Comparison of ENCODE assay signal across 13 cellular contexts in genomic region chr3:71301001-71301400, GRCh38.
A peak's percentile ranks its signal among the peaks of the same experiment; 100 is the strongest.
DNase-seq lines count a peak whose midpoint lies in the region; ATAC-seq, FAIRE-seq and TF ChIP-seq lines count a peak whose summit lies in the region.
"Had no signal": no experiment of that assay in that cellular context is flagged by ENCODE, and none has a peak within 500 bp of the region (broad histone marks: within the 10 kb centered on the region; RNA-seq: fewer than 3 reads in every experiment).

No MANE protein-coding gene starts in this region.

- no peak for TF ChIP-seq RAD21 in GM12878 (IDR thresholded peaks at IDR 0.05; ENCODE audit: insufficient read depth, low read depth, low read length)

- H3K9me3 Mint-ChIP-seq in CD8-positive, alpha-beta T cell = no peaks in the 10 kb centered on the region

- no peak overlapping the region for H3K4me2 ChIP-seq in GM12878 (ENCODE audit: control insufficient read depth, insufficient read depth)

- no peaks in the 10 kb centered on the region for H4K20me1 ChIP-seq in GM12878 (ENCODE audit: control insufficient read depth, insufficient read depth)

- SMC1A ChIA-PET in GM12878 (lab: Charles Lee; ENCODE audit: uncharacterized antibody, unreplicated experiment) = interaction anchor here (1.0 to 1.2 kb wide), 2 partner anchors 10 to 50 kb away, joined by 3 read pairs; no protein-coding TSS in a partner anchor

- no peaks in the 10 kb centered on the region for H3K27me3 ChIP-seq in CD8-positive, alpha-beta T cell (ENCODE audit: insufficient read depth, low read length)
- peaks cover 3 to 10% of the 10 kb centered on the region in 2 experiments; a peak in 3 of 4 replicates for H3K27me3 ChIP-seq in GM12878 (replicated peaks in 1 of 2; ENCODE audit: control insufficient read depth in 2 of 2, insufficient read depth in 2 of 2, low read length in 1 of 2)

- DNase-seq in CD8-positive, alpha-beta T cell = no peak
- DNase-seq in GM12878 (ENCODE audit: low read depth, low spot score) (peak; percentile 2), epidermal melanocyte (ENCODE audit: insufficient read length, low spot score) (no peak), cortex of kidney (lab: John Stamatoyannopoulos, UW) (no peak)
- DNase-seq: foreskin melanocyte had no signal

- CTCF ChIA-PET in CD8-positive, alpha-beta T cell (lab: Charles Lee) = interaction anchor here (0.8 to 1.2 kb wide), 2 partner anchors 87 to 154 kb away, joined by 3 read pairs; no protein-coding TSS in a partner anchor
- CTCF ChIA-PET in GM12878 (lab: Yijun Ruan, JAX) = no interaction called here

- 2% methylated on average over 4 of the region's 4 CpGs for WGBS in GM12878 (ENCODE audit: insufficient coverage, insufficient replicate concordance, low lambda C conversion rate, missing lambda C conversion rate)

- peak overlapping the region; percentile 89 for H3K4me3 Mint-ChIP-seq in CD8-positive, alpha-beta T cell

- TF ChIP-seq POLR2A in GM12878 (IDR thresholded peaks at IDR 0.05; ENCODE audit: low read depth, low read length) = no peak

- no peaks in the 10 kb centered on the region for H3K27me3 Mint-ChIP-seq in CD8-positive, alpha-beta T cell (ENCODE audit: low read depth)

- in situ Hi-C loops in GM12878 (cut with MboI) = no loop called here

- no peak overlapping the region for H2AFZ ChIP-seq in GM12878 (ENCODE audit: control insufficient read depth, low read depth, low read length)

- H3K9me3 ChIP-seq in CD8-positive, alpha-beta T cell (ENCODE audit: low read length) = no peaks in the 10 kb centered on the region
- no peaks in the 10 kb centered on the region for H3K9me3 ChIP-seq in GM12878 (replicated peaks; ENCODE audit: control insufficient read depth, insufficient read depth, low read length)

- H3K4me1 ChIP-seq in CD8-positive, alpha-beta T cell (ENCODE audit: insufficient read depth, low read length) = peaks cover 60% of the 10 kb centered on the region
- H3K4me1 ChIP-seq in GM12878 (ENCODE audit: control insufficient read depth, insufficient read depth, low read length) = no peaks in the 10 kb centered on the region

- no peak for FAIRE-seq in GM12878 (lab: Jason Lieb, UNC)
- FAIRE-seq: colon, HepG2 had no signal

- H3K36me3 Mint-ChIP-seq in CD8-positive, alpha-beta T cell = peaks cover 53% of the 10 kb centered on the region

- POLR2A ChIA-PET in CD8-positive, alpha-beta T cell (lab: Charles Lee) = interaction anchor here (0.8 to 1.6 kb wide), 3 partner anchors 86 to 193 kb away, joined by 3 read pairs; no protein-coding TSS in a partner anchor
- POLR2A ChIA-PET in GM12878 (lab: Charles Lee) = no interaction called here

- no peak overlapping the region for H3K9ac ChIP-seq in GM12878 (ENCODE audit: control insufficient read depth, insufficient read depth, low read length)

- peaks cover 3% of the 10 kb centered on the region for H3K36me3 ChIP-seq in CD8-positive, alpha-beta T cell (ENCODE audit: insufficient read depth, low read length)
- H3K36me3 ChIP-seq in GM12878 (ENCODE audit: control insufficient read depth in 2 of 2, insufficient read depth in 2 of 2, low read length in 1 of 2) = no peaks in the 10 kb centered on the region

- no peak for TF ChIP-seq CTCF in CD8-positive, alpha-beta T cell (IDR thresholded peaks at IDR 0.05)
- TF ChIP-seq CTCF in GM12878 (IDR thresholded peaks at IDR 0.05 in 2 of 3, conservative IDR thresholded peaks at IDR 0.05 in 1 of 3; ENCODE audit: control insufficient read depth in 2 of 3, extremely low read depth in 1 of 3, insufficient read depth in 1 of 3, low read depth in 3 of 3, low read length in 3 of 3) = no peak

- BruUV-seq in GM12878 (replicated peaks; lab: Mats Ljungman, UMichigan) = no TSS peak

- RAD21 ChIA-PET in GM12878 (lab: Charles Lee; ENCODE audit: unreplicated experiment) = no interaction called here

- peak overlapping the region; percentile 96 for H3K27ac Mint-ChIP-seq in CD8-positive, alpha-beta T cell

- no peak for TF ChIP-seq EP300 in GM12878 (IDR thresholded peaks at IDR 0.05; ENCODE audit: borderline replicate concordance in 1 of 2, control insufficient read depth in 1 of 2, low read depth in 2 of 2, low read length in 2 of 2)

- intact Hi-C loops in CD8-positive, alpha-beta T cell (cut with DNase I, micrococcal nuclease) = loop anchor here (5.0 to 10.0 kb wide), 8 partner anchors 74 to 586 kb away; no protein-coding TSS in a partner anchor
- intact Hi-C loops in GM12878 (cut with micrococcal nuclease; ENCODE audit: unreplicated experiment) = no loop called here

- peak overlapping the region; percentile 37 for H3K4me3 ChIP-seq in CD8-positive, alpha-beta T cell (ENCODE audit: low read depth, low read length)
- H3K4me3 ChIP-seq in GM12878 = no peak overlapping the region
- H3K4me3 ChIP-seq: lung had no signal

- peaks cover 83% of the 10 kb centered on the region for H3K4me1 Mint-ChIP-seq in CD8-positive, alpha-beta T cell (ENCODE audit: low read depth)

- peak overlapping the region; percentile 53 for H3K27ac ChIP-seq in CD8-positive, alpha-beta T cell (ENCODE audit: low read depth, low read length)
- H3K27ac ChIP-seq in GM12878 (ENCODE audit: control insufficient read depth, insufficient read depth) = no peak overlapping the region
- H3K27ac ChIP-seq: C4-2B had no signal

- no peaks in the 10 kb centered on the region for H3K79me2 ChIP-seq in GM12878 (ENCODE audit: control insufficient read depth, insufficient read depth, low read length)

- ATAC-seq in CD8-positive, alpha-beta T cell = no peak
- ATAC-seq in GM18873 (IDR thresholded peaks at IDR 0.05; ENCODE audit: low FRiP score, unreplicated experiment) = peak; percentile 52
- peak; percentile 60 for ATAC-seq in HG03039 (IDR thresholded peaks at IDR 0.05; ENCODE audit: unreplicated experiment)
- peak; percentile 40; the same call in 2 of the 3 replicates for ATAC-seq in GM12878
- no peak for ATAC-seq in HG02973 (IDR thresholded peaks at IDR 0.05; ENCODE audit: unreplicated experiment)
- ATAC-seq in HG03571 (IDR thresholded peaks at IDR 0.05; ENCODE audit: unreplicated experiment) = no peak
- ATAC-seq: HepG2 had no signal

TF ChIP-seq in GM12878, 131 proteins besides CTCF, POLR2A, EP300 and RAD21 (continues in another document):
- TF ChIP-seq MEF2A (IDR thresholded peaks at IDR 0.05; ENCODE audit: insufficient read depth, low read depth, low read length) (peak; percentile 50; the same call in 1 of the 2 replicates), WRNIP1 (IDR thresholded peaks at IDR 0.05; ENCODE audit: borderline replicate concordance, low read depth, low read length) (no peak), JUND (IDR thresholded peaks at IDR 0.05; ENCODE audit: low read depth, low read length) (no peak), ZBED1 (IDR thresholded peaks at IDR 0.05; ENCODE audit: borderline replicate concordance) (peak; percentile 31; the same call in 1 of the 2 replicates), DPF2 (IDR thresholded peaks at IDR 0.05) (no peak), JUNB (IDR thresholded peaks at IDR 0.05) (peak; percentile 64; the same call in 1 of the 2 replicates), POLR2AphosphoS2 (IDR thresholded peaks at IDR 0.05; ENCODE audit: low read depth, low read length) (no peak), CREB1 (IDR thresholded peaks at IDR 0.05; ENCODE audit: low read depth) (no peak), MTA2 (IDR thresholded peaks at IDR 0.05; ENCODE audit: low read depth) (0 out of 2 replicates have a peak, but pooled peaks have one; percentile 18), FOXM1 (IDR thresholded peaks at IDR 0.05; ENCODE audit: low read depth, low read length) (peak; percentile 74; the same call in 1 of the 2 replicates), ZNF592 (IDR thresholded peaks at IDR 0.05) (no peak)

Comparison
In these comparisons a context has a peak if more than half of its experiments do, and no peak if none do; other contexts are left out.
1. ATAC-seq: peak in GM18873 (single experiment), HG03039 (single experiment) and GM12878 (single experiment); none in CD8-positive, alpha-beta T cell (single experiment), HG02973 (single experiment) and HG03571 (single experiment).